In genomic region chrX:36898301-36898700, GRCh38 we compare ENCODE assay signal across 9 cellular contexts.
DNase-seq lines count a peak whose midpoint lies in the region; FAIRE-seq and TF ChIP-seq lines count a peak whose summit lies in the region.
"Had no signal": no experiment of that assay in that cellular context is flagged by ENCODE, and none has a peak within 500 bp of the region (broad histone marks: within the 10 kb centered on the region; RNA-seq: fewer than 3 reads in every experiment).

No MANE protein-coding gene starts in this region.

- no peak overlapping the region for H3K27ac Mint-ChIP-seq in type B pancreatic cell

- H3K4me1 Mint-ChIP-seq in type B pancreatic cell (ENCODE audit: unreplicated experiment), result no peaks in the 10 kb centered on the region

- H3K36me3 Mint-ChIP-seq in type B pancreatic cell, result no peaks in the 10 kb centered on the region

- H3K27me3 ChIP-seq in bronchial epithelial cell (ENCODE audit: control insufficient read depth, insufficient read depth, low read length), result no peaks in the 10 kb centered on the region
- H3K27me3 ChIP-seq: SJCRH30 had no signal

- no peak for FAIRE-seq in bronchial epithelial cell (lab: Jason Lieb, UNC)

- no peak overlapping the region for H3K4me3 Mint-ChIP-seq in type B pancreatic cell

- H3K27me3 Mint-ChIP-seq in type B pancreatic cell, result no peaks in the 10 kb centered on the region

- DNase-seq in SIG-M5 treated with dmso at 0.1 percent for 504 hours (lab: John Stamatoyannopoulos, UW; ENCODE audit: unreplicated experiment) (peak; percentile 28), SIG-M5 (lab: John Stamatoyannopoulos, UW) (no peak), HuH-7 (ENCODE audit: low spot score) (peak; percentile 0), bronchial epithelial cell (ENCODE audit: low read depth) (peak; percentile 19), type B pancreatic cell (ENCODE audit: extremely low spot score, unreplicated experiment) (no peak), hypothalamus (lab: John Stamatoyannopoulos, UW) (no peak)
- DNase-seq in activated CD4-positive, alpha-beta T cell treated with anti-CD3 and anti-CD28 coated beads for 4 hours, result no peak
- DNase-seq in activated T-cell treated with anti-CD3 and anti-CD28 coated beads, Interleukin-2, amount 50 U/mL, for 1 hour, result no peak

- no peaks in the 10 kb centered on the region for H3K9me3 Mint-ChIP-seq in type B pancreatic cell

- TF ChIP-seq CTCF in bronchial epithelial cell (IDR thresholded peaks at IDR 0.05; ENCODE audit: insufficient read depth, low read length, severe bottlenecking) (peak; percentile 45), type B pancreatic cell (conservative IDR thresholded peaks at IDR 0.05) (peak; percentile 67)

- H3K4me3 ChIP-seq in bronchial epithelial cell (ENCODE audit: low read depth, low read length), result no peak overlapping the region
- H3K4me3 ChIP-seq: SJCRH30 had no signal

- no peaks in the 10 kb centered on the region for H3K36me3 ChIP-seq in bronchial epithelial cell (ENCODE audit: control insufficient read depth, insufficient read depth, low read length)
- H3K36me3 ChIP-seq: SJCRH30 had no signal

Comparison
In these comparisons a context has a peak if more than half of its experiments do, and no peak if none do; other contexts are left out.
1. DNase-seq: peak in SIG-M5 treated with dmso at 0.1 percent for 504 hours (single experiment), HuH-7 (single experiment) and bronchial epithelial cell (single experiment); none in SIG-M5 (single experiment), type B pancreatic cell (single experiment), activated CD4-positive, alpha-beta T cell treated with anti-CD3 and anti-CD28 coated beads for 4 hours (0 of 2), activated T-cell treated with anti-CD3 and anti-CD28 coated beads, Interleukin-2, amount 50 U/mL, for 1 hour (single experiment) and hypothalamus (0 of 51).